25 cellular contexts compared by ENCODE assay signal in the genomic region with DNA sequence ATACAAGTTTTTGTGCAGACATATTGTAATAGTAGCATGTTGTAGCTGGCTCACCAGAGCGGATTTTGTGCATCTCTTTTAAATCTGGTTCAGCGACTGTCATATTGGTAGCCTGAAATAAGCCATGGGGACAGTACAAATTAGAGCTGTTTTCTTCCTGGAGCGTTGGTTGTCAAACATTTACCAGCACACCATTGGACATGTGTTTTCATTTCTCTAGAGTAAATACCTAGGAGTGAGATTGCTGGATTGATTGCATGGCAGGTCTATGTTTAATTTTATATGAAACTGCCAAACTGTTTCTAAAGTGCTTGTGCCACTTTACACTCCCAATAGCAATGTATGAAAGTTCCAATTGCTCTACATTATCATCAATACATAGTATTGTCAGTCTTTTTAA. TPM values are rescaled to one million over a fixed set of nuclear protein-coding genes. Genes with fewer than 3 reads are reported as not detected.
DNase-seq lines count a peak whose midpoint lies in the region; ATAC-seq and TF ChIP-seq lines count a peak whose summit lies in the region.
"Had no signal": no experiment of that assay in that cellular context is flagged by ENCODE, and none has a peak within 500 bp of the region (broad histone marks: within the 10 kb centered on the region; RNA-seq: fewer than 3 reads in every experiment).

No MANE protein-coding gene starts in this region.

- peak overlapping the region in 3 of 4 donors; percentile 0 to 97 (median 57) for H3K27ac ChIP-seq in body of pancreas
- H3K27ac ChIP-seq: C4-2B, KMS-11, PC-9 had no signal

- no peaks in the 10 kb centered on the region for H3K27me3 ChIP-seq in body of pancreas

- H3K27me3 Mint-ChIP-seq in progenitor cell of endocrine pancreas, result no peaks in the 10 kb centered on the region
- H3K27me3 Mint-ChIP-seq: B cell had no signal

- intact Hi-C loops in body of pancreas (cut with DNase I) (no loop called here), left colon (cut with DNase I, micrococcal nuclease) (no loop called here)

- no peak for TF ChIP-seq POLR2A in body of pancreas (IDR thresholded peaks at IDR 0.05)

- no peak overlapping the region for H3K4me3 ChIP-seq in body of pancreas
- H3K4me3 ChIP-seq: PC-9 had no signal

- WGBS in body of pancreas, 2 donors, result 11 to 13% methylated on average over 3 of the region's 3 CpGs

- DNase-seq in Caki2 (ENCODE audit: low read depth), result peak; percentile 23
- DNase-seq in body of pancreas, result no peak
- no peak for DNase-seq in left colon
- DNase-seq in progenitor cell of endocrine pancreas (ENCODE audit: low spot score, unreplicated experiment), result no peak
- no peak for DNase-seq in OCI-M1 (lab: John Stamatoyannopoulos, UW)
- DNase-seq in stimulated activated CD4-positive, alpha-beta T cell treated with anti-CD3 and anti-CD28 coated beads, Interleukin-12 subunit alpha, Interleukin-12 subunit beta, amount 100 ng/mL, for 4 hours, result no peak
- no peak for DNase-seq in SHP77 (lab: John Stamatoyannopoulos, UW)
- DNase-seq: DMS153; HCEC 1CT; MM.1S; NCI-H1417; NCI-H1694; NCI-H2029 treated with DMSO at 0.1 percent for 48 hours; NCI-H446 treated with DMSO at 0.1 percent for 48 hours; NCI-H526; NCI-H82; NK-92 treated with Interleukin-12 subunit alpha and Interleukin-12 subunit beta, amount 100 ng/mL, for 24 hours; PC-9; Right ventricle myocardium superior; RPMI8226 had no signal

- H3K9me3 ChIP-seq in body of pancreas, result no peaks in the 10 kb centered on the region

- H3K36me3 ChIP-seq in body of pancreas (replicated peaks in 1 of 2; ENCODE audit: insufficient read depth in 1 of 2, low read depth in 2 of 2), result no peaks in the 10 kb centered on the region

- H3K4me1 ChIP-seq in body of pancreas, result peaks cover 38% of the 10 kb centered on the region

- TF ChIP-seq CTCF in body of pancreas (IDR thresholded peaks at IDR 0.05), result no peak
- no peak for TF ChIP-seq CTCF in progenitor cell of endocrine pancreas (IDR thresholded peaks at IDR 0.05; ENCODE audit: unreplicated experiment)

- ATAC-seq in body of pancreas (no peak), left colon (peak; percentile 20), GM18502 (IDR thresholded peaks at IDR 0.05; ENCODE audit: poor library complexity, unreplicated experiment) (no peak)

- no peak overlapping the region for H3K4me3 Mint-ChIP-seq in progenitor cell of endocrine pancreas (ENCODE audit: low read depth)
- H3K4me3 Mint-ChIP-seq: B cell had no signal

- peak overlapping the region; percentile 62 for H3K27ac Mint-ChIP-seq in progenitor cell of endocrine pancreas
- H3K27ac Mint-ChIP-seq: B cell, IgD-negative memory B cell had no signal

- peaks cover 5% of the 10 kb centered on the region for H3K9me3 Mint-ChIP-seq in progenitor cell of endocrine pancreas (ENCODE audit: low read depth)
- H3K9me3 Mint-ChIP-seq: IgD-negative memory B cell had no signal

- peaks cover 2% of the 10 kb centered on the region for H3K36me3 Mint-ChIP-seq in progenitor cell of endocrine pancreas (ENCODE audit: insufficient read depth)
- H3K36me3 Mint-ChIP-seq: IgD-negative memory B cell had no signal

- peaks cover 17% of the 10 kb centered on the region for H3K4me1 Mint-ChIP-seq in progenitor cell of endocrine pancreas (ENCODE audit: low read depth)

- in situ Hi-C loops in Caki2 (cut with HindIII; ENCODE audit: low pct_unique_long_range_greater_than_20kb, low sequenced_read_pairs), result no loop called here

RNA-seq across cellular contexts. Expression of gene ARAF, which starts 2.6 kb away (rescaled TPM):
- 16.4 and 19.2 TPM in 2 replicates for total RNA-seq in Caki2 (2014; rRNA removed; shearing (Covaris generic); ENCODE audit: low replicate concordance)
- total RNA-seq in body of pancreas, result 10 to 100 TPM; 43.3 to 48.5 TPM
- 100 to 1,000 TPM in 1 of 2 donors, 10 to 100 TPM in 1; 88.8 to 106 TPM for total RNA-seq in left colon
- total RNA-seq in progenitor cell of endocrine pancreas, result 76.8 and 77.7 TPM in 2 replicates

RNA-seq across cellular contexts. Expression of gene TIMP1, which starts 23.8 kb away (rescaled TPM):
- total RNA-seq in Caki2 (2014; rRNA removed; shearing (Covaris generic); ENCODE audit: low replicate concordance), result 62.4 and 101 TPM in 2 replicates
- total RNA-seq in body of pancreas (10 to 100 TPM; 28.0 to 62.8 TPM), left colon (10 to 100 TPM; 35.1 to 80.1 TPM), progenitor cell of endocrine pancreas (29.1 and 33.0 TPM in 2 replicates)
